Comparison of ENCODE assay signal across 20 cellular contexts in genomic region chr19:20271215-20271926, GRCh38.
A peak's percentile ranks its signal among the peaks of the same experiment; 100 is the strongest.
DNase-seq lines count a peak whose midpoint lies in the region; ATAC-seq and TF ChIP-seq lines count a peak whose summit lies in the region.
"Had no signal": no experiment of that assay in that cellular context is flagged by ENCODE, and none has a peak within 500 bp of the region (broad histone marks: within the 10 kb centered on the region; RNA-seq: fewer than 3 reads in every experiment).

No MANE protein-coding gene starts in this region.

- no peak overlapping the region for H2AFZ ChIP-seq in OCI-LY1 (ENCODE audit: low read length)

- H3K4me2 ChIP-seq in DOHH2 (ENCODE audit: low read length) (peak overlapping the region; percentile 80), OCI-LY1 (ENCODE audit: low read length) (peak overlapping the region; percentile 70)
- H3K4me2 ChIP-seq: A549 had no signal

- H3K9me3 ChIP-seq in DOHH2 (ENCODE audit: control insufficient read depth, insufficient read depth, low read length) (no peaks in the 10 kb centered on the region; the same call in 1 of the 2 replicates), OCI-LY1 (ENCODE audit: low read length) (no peaks in the 10 kb centered on the region), left lung (peaks cover 0 to 24% of the 10 kb centered on the region in 2 donors), upper lobe of left lung (no peaks in the 10 kb centered on the region), gastrocnemius medialis (no peaks in the 10 kb centered on the region)
- H3K9me3 ChIP-seq: A549, BE2C had no signal

- H3K27ac ChIP-seq in DOHH2 (ENCODE audit: low read depth, low read length) (peak overlapping the region; percentile 74), OCI-LY1 (ENCODE audit: low read depth, low read length, poor library complexity, severe bottlenecking) (peak overlapping the region; percentile 94), left lung (peak overlapping the region in 1 of 2 donors; percentile 42), upper lobe of left lung (peak overlapping the region in 3 of 4 donors; percentile 24 to 62 (median 54)), gastrocnemius medialis (no peak overlapping the region)
- H3K27ac ChIP-seq: A549 had no signal

- no peaks in the 10 kb centered on the region for H3K27me3 ChIP-seq in DOHH2 (ENCODE audit: control insufficient read depth, low read length)
- H3K27me3 ChIP-seq in OCI-LY1 (ENCODE audit: insufficient read depth, low read length), result no peaks in the 10 kb centered on the region
- no peaks in the 10 kb centered on the region for H3K27me3 ChIP-seq in left lung
- no peaks in the 10 kb centered on the region for H3K27me3 ChIP-seq in upper lobe of left lung
- H3K27me3 ChIP-seq in gastrocnemius medialis, result no peaks in the 10 kb centered on the region
- H3K27me3 ChIP-seq: BE2C had no signal

- peak overlapping the region; percentile 71 for H3K4me3 ChIP-seq in DOHH2 (ENCODE audit: low read length)
- H3K4me3 ChIP-seq in OCI-LY1 (ENCODE audit: low read depth, low read length, poor library complexity, severe bottlenecking), result peak overlapping the region; percentile 55
- H3K4me3 ChIP-seq in left lung, result peak overlapping the region in 1 of 2 donors; percentile 18
- peak overlapping the region in 3 of 4 donors; percentile 27 to 37 (median 35) for H3K4me3 ChIP-seq in upper lobe of left lung
- H3K4me3 ChIP-seq in gastrocnemius medialis, result no peak overlapping the region
- H3K4me3 ChIP-seq: A549 had no signal

- no peak for TF ChIP-seq EP300 in upper lobe of left lung (IDR thresholded peaks at IDR 0.05)

- intact Hi-C loops in left lung (cut with DNase I) (no loop called here), gastrocnemius medialis (cut with DNase I; ENCODE audit: low total_unique reads) (no loop called here)

- no peak for TF ChIP-seq CTCF in DOHH2 (IDR thresholded peaks at IDR 0.05; ENCODE audit: low read depth, low read length, poor library complexity, severe bottlenecking)
- no peak for TF ChIP-seq CTCF in OCI-LY1 (IDR thresholded peaks at IDR 0.05; ENCODE audit: low read length)
- no peak for TF ChIP-seq CTCF in left lung (IDR thresholded peaks at IDR 0.05)
- no peak for TF ChIP-seq CTCF in upper lobe of left lung (IDR thresholded peaks at IDR 0.05)
- TF ChIP-seq CTCF in gastrocnemius medialis (IDR thresholded peaks at IDR 0.05 in 4 of 5, conservative IDR thresholded peaks at IDR 0.05 in 1 of 5), result no peak

- H3K79me2 ChIP-seq in DOHH2 (ENCODE audit: control insufficient read depth, low read length) (no peaks in the 10 kb centered on the region), OCI-LY1 (ENCODE audit: insufficient read depth, low read length) (no peaks in the 10 kb centered on the region; the same call in 1 of the 2 replicates)

- no peaks in the 10 kb centered on the region for H3K36me3 ChIP-seq in DOHH2 (ENCODE audit: control insufficient read depth, low read length)
- no peaks in the 10 kb centered on the region for H3K36me3 ChIP-seq in OCI-LY1 (ENCODE audit: insufficient read depth, low read length)
- H3K36me3 ChIP-seq in left lung, result no peaks in the 10 kb centered on the region
- no peaks in the 10 kb centered on the region for H3K36me3 ChIP-seq in upper lobe of left lung
- H3K36me3 ChIP-seq in gastrocnemius medialis, result no peaks in the 10 kb centered on the region
- H3K36me3 ChIP-seq: BE2C had no signal

- H3K4me1 ChIP-seq in DOHH2 (ENCODE audit: control insufficient read depth, low read length), result peaks cover 50% of the 10 kb centered on the region
- H3K4me1 ChIP-seq in OCI-LY1 (ENCODE audit: insufficient read depth, low read length, severe bottlenecking), result peaks cover 93% of the 10 kb centered on the region
- H3K4me1 ChIP-seq in left lung, result no peaks in the 10 kb centered on the region
- H3K4me1 ChIP-seq in upper lobe of left lung, result no peaks in the 10 kb centered on the region
- H3K4me1 ChIP-seq in gastrocnemius medialis, result no peaks in the 10 kb centered on the region
- H3K4me1 ChIP-seq: A549, BE2C had no signal

- in situ Hi-C loops in gastrocnemius medialis (cut with MboI; ENCODE audit: low sequenced_read_pairs in 4 of 4), result no loop called here

- H3K9me2 ChIP-seq in DOHH2 (replicated peaks; ENCODE audit: control insufficient read depth, low read length), result no peaks in the 10 kb centered on the region
- H3K9me2 ChIP-seq in OCI-LY1 (ENCODE audit: low read depth, low read length), result no peaks in the 10 kb centered on the region

- H3F3A ChIP-seq in DOHH2 (ENCODE audit: control insufficient read depth, insufficient read depth), result peaks cover 14% of the 10 kb centered on the region
- no peaks in the 10 kb centered on the region; the same call in 1 of the 2 replicates for H3F3A ChIP-seq in OCI-LY1 (ENCODE audit: insufficient read depth, low read length)

- 40 to 45% methylated on average over 12 of the region's 12 CpGs for WGBS in upper lobe of left lung, 2 donors

- peak; percentile 64 for ATAC-seq in left lung
- no peak for ATAC-seq in upper lobe of left lung (ENCODE audit: low FRiP score in 2 of 2)
- no peak for ATAC-seq in GM18520 (IDR thresholded peaks at IDR 0.05; ENCODE audit: unreplicated experiment)
- no peak for ATAC-seq in GM18858 (IDR thresholded peaks at IDR 0.05; ENCODE audit: unreplicated experiment)
- ATAC-seq in gastrocnemius medialis, result no peak
- ATAC-seq: A549, HCT116, SK-N-SH treated with all-trans-retinoic acid at 6 μM for 48 hours had no signal

- H4K20me1 ChIP-seq in DOHH2 (ENCODE audit: control insufficient read depth, insufficient read depth, low read depth, low read length) (no peaks in the 10 kb centered on the region), OCI-LY1 (ENCODE audit: insufficient read depth, low read length) (no peaks in the 10 kb centered on the region)

- TF ChIP-seq POLR2A in upper lobe of left lung (IDR thresholded peaks at IDR 0.05), result no peak
- TF ChIP-seq POLR2A in gastrocnemius medialis (IDR thresholded peaks at IDR 0.05), result no peak

- peak overlapping the region; percentile 64 for H3K9ac ChIP-seq in OCI-LY1 (ENCODE audit: low read length)

- DNase-seq in left lung, result no peak
- DNase-seq in upper lobe of left lung, result peak in 1 of 2 donors; percentile 27
- no peak for DNase-seq in gastrocnemius medialis
- DNase-seq: BE2C; CD4-positive, alpha-beta T cell; COR-L47; DMS79; NCI-H1048; NCI-H1417 treated with DMSO at 0.1 percent for 48 hours; NCI-H187; NCI-H2107; NCI-H446 treated with DMSO at 0.1 percent for 48 hours; NCI-H526 treated with DMSO at 0.1 percent for 48 hours had no signal

Comparison
In these comparisons a context has a peak if more than half of its experiments do, and no peak if none do; other contexts are left out.
1. H3K27ac ChIP-seq: peak in DOHH2 (single experiment), OCI-LY1 (single experiment) and upper lobe of left lung (3 of 4); none in gastrocnemius medialis (0 of 4).
2. H3K4me3 ChIP-seq: peak in DOHH2 (single experiment), OCI-LY1 (single experiment) and upper lobe of left lung (3 of 4); none in gastrocnemius medialis (0 of 4).